ENCODE assay signal across 8 cellular contexts in genomic region chr3:16885588-16885903, GRCh38. TPM values are rescaled to one million over a fixed set of nuclear protein-coding genes. Genes with fewer than 3 reads are reported as not detected.
DNase-seq lines count a peak whose midpoint lies in the region; ATAC-seq, FAIRE-seq and TF ChIP-seq lines count a peak whose summit lies in the region.

No MANE protein-coding gene starts in this region.

- H3K4me3 ChIP-seq in suprapubic skin, result peak overlapping the region; percentile 91

- H3K4me3 Mint-ChIP-seq in activated T-helper 17 cell treated with anti-CD3 and anti-CD28 coated beads, Interleukin-2, amount 50 U/mL, for 72 hours, result peak overlapping the region; percentile 82

- no peaks in the 10 kb centered on the region for H3K36me3 ChIP-seq in suprapubic skin

- no peak for TF ChIP-seq POLR2A in suprapubic skin (IDR thresholded peaks at IDR 0.05)

- FAIRE-seq in islet of Langerhans (lab: Jason Lieb, UNC), result peak; percentile 9

- no peaks in the 10 kb centered on the region for H3K9me3 Mint-ChIP-seq in activated T-helper 17 cell treated with anti-CD3 and anti-CD28 coated beads, Interleukin-2, amount 50 U/mL, for 72 hours

- TF ChIP-seq EP300 in suprapubic skin (IDR thresholded peaks at IDR 0.05), result no peak

- peak; percentile 11 to 12 for ATAC-seq in activated CD4-positive, CD25-positive, alpha-beta regulatory T cell treated with anti-CD3 and anti-CD28 coated beads, Interleukin-2, amount 50 U/mL, for 24 hours
- peak; percentile 28 for ATAC-seq in HG03039 (IDR thresholded peaks at IDR 0.05; ENCODE audit: unreplicated experiment)
- ATAC-seq in activated T-helper 17 cell treated with anti-CD3 and anti-CD28 coated beads, Interleukin-2, amount 50 U/mL, for 72 hours (replicated peaks), result peak; percentile 64

- peaks cover 32% of the 10 kb centered on the region for H3K4me1 Mint-ChIP-seq in activated T-helper 17 cell treated with anti-CD3 and anti-CD28 coated beads, Interleukin-2, amount 50 U/mL, for 72 hours

- peaks cover 28% of the 10 kb centered on the region for H3K4me1 ChIP-seq in suprapubic skin

- no peaks in the 10 kb centered on the region for H3K27me3 ChIP-seq in suprapubic skin

- peaks cover 6% of the 10 kb centered on the region for H3K36me3 Mint-ChIP-seq in activated T-helper 17 cell treated with anti-CD3 and anti-CD28 coated beads, Interleukin-2, amount 50 U/mL, for 72 hours (ENCODE audit: low read depth)

- H3K9me3 ChIP-seq in suprapubic skin, result no peaks in the 10 kb centered on the region

- WGBS in suprapubic skin, result 34% methylated on average over 6 of the region's 6 CpGs

- no peak for DNase-seq in activated CD4-positive, CD25-positive, alpha-beta regulatory T cell (lab: John Stamatoyannopoulos, UW)
- DNase-seq in suprapubic skin (ENCODE audit: low spot score in 2 of 2) (no peak), NCI-H69 (lab: John Stamatoyannopoulos, UW) (no peak), HPDE6-E6E7 (ENCODE audit: extremely low spot score) (no peak)

- TF ChIP-seq CTCF in suprapubic skin (IDR thresholded peaks at IDR 0.05), result no peak

- H3K27ac ChIP-seq in suprapubic skin, result peak overlapping the region; percentile 91

- peak overlapping the region; percentile 95 for H3K27ac Mint-ChIP-seq in activated T-helper 17 cell treated with anti-CD3 and anti-CD28 coated beads, Interleukin-2, amount 50 U/mL, for 72 hours

- H3K27me3 Mint-ChIP-seq in activated T-helper 17 cell treated with anti-CD3 and anti-CD28 coated beads, Interleukin-2, amount 50 U/mL, for 72 hours, result no peaks in the 10 kb centered on the region

RNA-seq across cellular contexts. Expression of gene PLCL2, which starts 0.8 kb away (rescaled TPM):
- 10 to 100 TPM; 15.1 to 16.2 TPM for total RNA-seq in activated T-helper 17 cell treated with anti-CD3 and anti-CD28 coated beads, Interleukin-2, amount 50 U/mL, for 72 hours
- 1 to 10 TPM; 1.5 to 4.2 (median 1.9) TPM for total RNA-seq in suprapubic skin

Comparison
In these comparisons a context has a peak if more than half of its experiments do, and no peak if none do; other contexts are left out.
1. ATAC-seq: peak in every context shown above with its lines; median percentile 64 in activated T-helper 17 cell treated with anti-CD3 and anti-CD28 coated beads, Interleukin-2, amount 50 U/mL, for 72 hours; 28 in HG03039; 12 in activated CD4-positive, CD25-positive, alpha-beta regulatory T cell treated with anti-CD3 and anti-CD28 coated beads, Interleukin-2, amount 50 U/mL, for 24 hours.